ENCODE assay signal across 8 cellular contexts in the genomic region with DNA sequence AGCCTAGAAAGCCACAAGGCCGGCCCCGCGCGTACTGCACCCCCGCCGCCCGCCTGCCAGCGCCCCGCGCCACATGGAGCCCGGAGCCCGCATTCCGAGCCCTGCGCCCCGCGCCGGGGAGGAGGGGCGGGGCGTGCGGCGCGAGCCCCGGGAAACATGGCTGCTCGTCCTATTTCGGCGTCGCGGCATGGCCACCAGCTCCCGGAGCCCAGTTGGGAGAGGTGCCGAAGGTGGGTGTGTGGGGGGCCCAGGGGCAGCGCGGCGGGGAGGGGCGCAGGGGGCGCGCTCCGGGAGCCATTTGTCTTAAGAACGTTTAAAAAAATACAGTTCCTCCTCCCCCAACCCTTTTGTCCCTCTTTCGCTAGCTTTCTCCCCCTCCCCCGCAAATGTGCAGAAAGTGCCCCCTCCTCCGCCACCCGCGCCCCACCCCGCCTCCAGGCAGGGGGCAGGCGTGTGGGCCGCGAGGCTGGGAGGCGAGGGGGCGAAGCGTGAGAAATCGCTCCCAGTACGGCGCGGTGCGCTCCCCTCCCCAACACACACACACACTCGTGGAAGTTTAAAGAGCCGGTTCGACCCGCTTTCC. TPM values are rescaled to one million over a fixed set of nuclear protein-coding genes. Genes with fewer than 3 reads are reported as not detected.
A peak's percentile ranks its signal among the peaks of the same experiment; 100 is the strongest.
DNase-seq lines count a peak whose midpoint lies in the region; ATAC-seq and TF ChIP-seq lines count a peak whose summit lies in the region.

No MANE protein-coding gene starts in this region.

- TF ChIP-seq CTCF in DND-41 (IDR thresholded peaks at IDR 0.05; ENCODE audit: borderline replicate concordance, extremely low read depth, low read length, poor library complexity, severe bottlenecking), result no peak
- no peak for TF ChIP-seq CTCF in gastroesophageal sphincter (IDR thresholded peaks at IDR 0.05)
- TF ChIP-seq CTCF in thyroid gland (IDR thresholded peaks at IDR 0.05), result no peak

- no peaks in the 10 kb centered on the region for H3K27me3 ChIP-seq in DND-41 (ENCODE audit: insufficient read depth, low read length, poor library complexity)
- H3K27me3 ChIP-seq in gastroesophageal sphincter, result no peaks in the 10 kb centered on the region
- no peaks in the 10 kb centered on the region for H3K27me3 ChIP-seq in thyroid gland

- peak overlapping the region; percentile 93 to 94 for H3K4me3 ChIP-seq in DND-41 (ENCODE audit: low read depth in 1 of 2, low read length in 2 of 2)
- peak overlapping the region; percentile 58 to 98 for H3K4me3 ChIP-seq in gastroesophageal sphincter
- peak overlapping the region; percentile 57 to 96 (median 88) for H3K4me3 ChIP-seq in thyroid gland (replicated peaks in 1 of 3)

- peak; percentile 56 for TF ChIP-seq POLR2A in Raji (IDR thresholded peaks at IDR 0.05; ENCODE audit: insufficient read depth, low read depth, low read length)
- TF ChIP-seq POLR2A in gastroesophageal sphincter (IDR thresholded peaks at IDR 0.05), result no peak
- TF ChIP-seq POLR2A in thyroid gland (IDR thresholded peaks at IDR 0.05), result peak in 1 of 2 donors; percentile 54

- intact Hi-C loops in activated naive CD4-positive, alpha-beta T cell treated with anti-CD3 and anti-CD28 coated beads for 36 hours (cut with micrococcal nuclease), result loop anchor here (2.0 to 5.0 kb wide), 4 partner anchors 503 to 1279 kb away; a partner anchor contains a TSS
- intact Hi-C loops in thyroid gland (cut with DNase I), result no loop called here

- peak overlapping the region; percentile 94 for H3K27ac Mint-ChIP-seq in activated naive CD4-positive, alpha-beta T cell treated with anti-CD3 and anti-CD28 coated beads for 36 hours

- H3K36me3 ChIP-seq in DND-41 (ENCODE audit: insufficient read depth, low read length) (peaks cover 37% of the 10 kb centered on the region), gastroesophageal sphincter (no peaks in the 10 kb centered on the region), thyroid gland (no peaks in the 10 kb centered on the region)

- no peaks in the 10 kb centered on the region for H3K27me3 Mint-ChIP-seq in activated naive CD4-positive, alpha-beta T cell treated with anti-CD3 and anti-CD28 coated beads for 36 hours (ENCODE audit: low read depth)

- TF ChIP-seq EP300 in gastroesophageal sphincter (IDR thresholded peaks at IDR 0.05), result no peak

- WGBS in gastroesophageal sphincter (ENCODE audit: low coverage in 1 of 2), 2 donors, result 0% methylated on average over 5 to 12 of the region's 59 CpGs
- WGBS in thyroid gland, 2 donors, result 0 to 2% methylated on average over 30 to 31 of the region's 59 CpGs

- H3K9me3 ChIP-seq in DND-41 (ENCODE audit: insufficient read depth, low read length, severe bottlenecking) (no peaks in the 10 kb centered on the region), gastroesophageal sphincter (no peaks in the 10 kb centered on the region), thyroid gland (no peaks in the 10 kb centered on the region)

- H3K4me3 Mint-ChIP-seq in activated naive CD4-positive, alpha-beta T cell treated with anti-CD3 and anti-CD28 coated beads for 36 hours, result peak overlapping the region; percentile 84

- peak overlapping the region; percentile 62 for H2AFZ ChIP-seq in DND-41 (ENCODE audit: low read depth, low read length)

- peak; percentile 84 for DNase-seq in DND-41
- DNase-seq in HuH-7.5 (ENCODE audit: low spot score), result peak; percentile 82
- DNase-seq in activated naive CD4-positive, alpha-beta T cell treated with anti-CD3 and anti-CD28 coated beads for 36 hours, result peak; percentile 56
- peak in 48 of 56 donors; percentile 33 to 89 (median 68) for DNase-seq in nucleus accumbens (lab: John Stamatoyannopoulos, UW)
- DNase-seq in thyroid gland, result peak; percentile 70 to 79

- H3K4me2 ChIP-seq in DND-41 (ENCODE audit: insufficient read depth, low read length), result peak overlapping the region; percentile 91

- H3K4me1 ChIP-seq in DND-41 (ENCODE audit: insufficient read depth, low read length) (peaks cover 38% of the 10 kb centered on the region), gastroesophageal sphincter (peaks cover 0 to 49% (median 15%) of the 10 kb centered on the region in 3 donors), thyroid gland (peaks cover 18 to 28% of the 10 kb centered on the region in 2 donors)

- H3K36me3 Mint-ChIP-seq in activated naive CD4-positive, alpha-beta T cell treated with anti-CD3 and anti-CD28 coated beads for 36 hours (ENCODE audit: low read depth), result peaks cover 23% of the 10 kb centered on the region

- peaks cover 95% of the 10 kb centered on the region for H3K79me2 ChIP-seq in DND-41 (ENCODE audit: insufficient read depth, low read length)

- H3K4me1 Mint-ChIP-seq in activated naive CD4-positive, alpha-beta T cell treated with anti-CD3 and anti-CD28 coated beads for 36 hours (ENCODE audit: low read depth), result peaks cover 44% of the 10 kb centered on the region

- CTCF ChIA-PET in activated naive CD4-positive, alpha-beta T cell treated with anti-CD3 and anti-CD28 coated beads for 36 hours (lab: Charles Lee), result no interaction called here

- H3K27ac ChIP-seq in DND-41 (ENCODE audit: low read length) (peak overlapping the region; percentile 99), gastroesophageal sphincter (peak overlapping the region; percentile 91 to 98 (median 96)), thyroid gland (peak overlapping the region; percentile 99 to 100 (median 99))

- peaks cover 50% of the 10 kb centered on the region for H4K20me1 ChIP-seq in DND-41 (ENCODE audit: insufficient read depth, low read length)

- ATAC-seq in DND-41 (ENCODE audit: insufficient read depth, low read depth) (peak; percentile 50), gastroesophageal sphincter (peak; percentile 26), GM19463 (IDR thresholded peaks at IDR 0.05; ENCODE audit: unreplicated experiment) (no peak)

- H3K9me3 Mint-ChIP-seq in activated naive CD4-positive, alpha-beta T cell treated with anti-CD3 and anti-CD28 coated beads for 36 hours, result no peaks in the 10 kb centered on the region

- peak overlapping the region; percentile 99 for H3K9ac ChIP-seq in DND-41 (ENCODE audit: low read depth, low read length)

RNA-seq across cellular contexts. Expression of a gene that starts 2.5 kb away (rescaled TPM):
- 100 to 1,000 TPM; 216 to 245 TPM for total RNA-seq in activated naive CD4-positive, alpha-beta T cell treated with anti-CD3 and anti-CD28 coated beads for 36 hours
- total RNA-seq in gastroesophageal sphincter (10 to 100 TPM; 42.4 to 75.0 (median 55.6) TPM), thyroid gland (100 to 1,000 TPM in 1 of 4 donors, 10 to 100 TPM in 3; 65.4 to 116 (median 79.5) TPM)
